16 cellular contexts compared by ENCODE assay signal in the genomic region with DNA sequence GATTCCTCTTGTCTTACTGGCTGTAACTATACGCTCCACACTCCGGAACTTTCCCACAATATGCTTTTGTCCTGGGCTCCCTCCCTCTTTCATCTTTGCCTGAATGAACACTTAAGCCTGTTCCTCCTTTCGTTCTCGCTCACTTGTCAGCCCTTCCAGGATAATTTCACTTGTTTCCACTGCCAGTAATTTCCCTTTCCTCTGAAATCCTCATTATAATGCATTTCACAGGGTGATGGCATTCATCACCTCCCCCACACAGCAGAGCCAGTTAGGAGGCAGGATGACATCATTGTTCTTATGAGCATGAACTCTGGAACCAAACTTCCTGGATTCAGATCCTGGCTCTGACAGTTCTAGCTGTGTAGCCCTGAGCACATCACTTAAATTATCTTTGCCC.
A peak's percentile ranks its signal among the peaks of the same experiment; 100 is the strongest.
DNase-seq lines count a peak whose midpoint lies in the region; TF ChIP-seq lines count a peak whose summit lies in the region.
"Had no signal": no experiment of that assay in that cellular context is flagged by ENCODE, and none has a peak within 500 bp of the region (broad histone marks: within the 10 kb centered on the region; RNA-seq: fewer than 3 reads in every experiment).

No MANE protein-coding gene starts in this region.

- peak overlapping the region; percentile 30 to 82 (median 68) for H3K27ac Mint-ChIP-seq in brain

- H3K36me3 Mint-ChIP-seq in brain = no peaks in the 10 kb centered on the region

- no peaks in the 10 kb centered on the region for H3K27me3 ChIP-seq in iPS-20b (ENCODE audit: insufficient read depth, low read length)

- TF ChIP-seq CTCF in HEK293 (tag by site-specific recombination; IDR thresholded peaks at IDR 0.05) (no peak), brain (conservative IDR thresholded peaks at IDR 0.05) (no peak)

- peaks cover 27% of the 10 kb centered on the region for H3K4me1 Mint-ChIP-seq in brain

- DNase-seq in pons (ENCODE audit: low spot score) = peak; percentile 45
- no peak for DNase-seq in SIG-M5 treated with dmso at 0.1 percent for 504 hours (lab: John Stamatoyannopoulos, UW; ENCODE audit: unreplicated experiment)
- no peak for DNase-seq in NCI-H510A treated with DMSO at 0.1 percent for 48 hours (lab: John Stamatoyannopoulos, UW)
- DNase-seq in stimulated activated CD4-positive, alpha-beta T cell treated with anti-CD3 and anti-CD28 coated beads, Interleukin-4, amount 100 ng/mL, for 24 hours = no peak
- DNase-seq in NCI-H1417 (lab: John Stamatoyannopoulos, UW) = no peak
- DNase-seq: activated CD4-positive, alpha-beta T cell treated with anti-CD3 and anti-CD28 coated beads for 4 hours; activated naive CD4-positive, alpha-beta T cell treated with Interleukin-2 at 50 U/mL for 16 hours; Karpas-422; NCI-H187; OCI-M1; stimulated activated CD4-positive, alpha-beta T cell treated with anti-CD3 and anti-CD28 coated beads, Interleukin-4, amount 100 ng/mL, for 1 hour; stimulated activated CD8-positive, alpha-beta memory T cell treated with anti-CD3 and anti-CD28 coated beads, Interleukin-4, amount 100 ng/mL, for 48 hours; T1000 had no signal

- CTCF ChIA-PET in HEK293 (lab: Yijun Ruan, JAX) = no interaction called here

- peak overlapping the region in 3 of 5 experiments; percentile 6 to 59 (median 18) for H3K4me3 Mint-ChIP-seq in brain

- H3K4me3 ChIP-seq in HEK293 (ENCODE audit: low read depth, low read length) = no peak overlapping the region
- 0 out of 2 replicates have a peak overlapping the region, but pooled peaks have one; percentile 9 for H3K4me3 ChIP-seq in iPS-20b (ENCODE audit: low read length)

- H3K9me3 ChIP-seq in HEK293 (ENCODE audit: control insufficient read depth, insufficient read depth, low read depth, low read length) (no peaks in the 10 kb centered on the region), iPS-20b (ENCODE audit: insufficient read depth, low read depth, low read length) (no peaks in the 10 kb centered on the region)

- H3K4me1 ChIP-seq in HEK293 (ENCODE audit: control insufficient read depth, insufficient read depth, low read length) (no peaks in the 10 kb centered on the region), iPS-20b (ENCODE audit: insufficient read depth, low read length) (peaks cover 9% of the 10 kb centered on the region; the same call in 1 of the 2 replicates)

- H3K36me3 ChIP-seq in HEK293 (ENCODE audit: control insufficient read depth in 2 of 2, insufficient read depth in 1 of 2, low read length in 2 of 2) = no peaks in the 10 kb centered on the region
- H3K36me3 ChIP-seq in iPS-20b (ENCODE audit: insufficient read depth, low read depth, low read length) = no peaks in the 10 kb centered on the region

- H3K9ac ChIP-seq in iPS-20b (ENCODE audit: low read depth, low read length) = no peak overlapping the region

- POLR2A ChIA-PET in HEK293 (lab: Yijun Ruan, JAX) = no interaction called here

- no peak overlapping the region for H3K27ac ChIP-seq in HEK293 (ENCODE audit: extremely low read depth, low read depth, low read length)
- no peak overlapping the region for H3K27ac ChIP-seq in iPS-20b (ENCODE audit: low read length)

- no peaks in the 10 kb centered on the region for H3K27me3 Mint-ChIP-seq in brain

- H3K9me3 Mint-ChIP-seq in brain = peaks cover 0 to 3% (median 0%) of the 10 kb centered on the region in 5 experiments

TF ChIP-seq in HEK293, 187 proteins besides CTCF, POLR2A, EP300 and RAD21:
- TF ChIP-seq ZNF621 (tag by site-specific recombination; IDR thresholded peaks at IDR 0.05) = no peak
- no peak for TF ChIP-seq ZNF302 (tag by site-specific recombination; IDR thresholded peaks at IDR 0.05; ENCODE audit: low read depth)
- TF ChIP-seq GLIS1 (tag by site-specific recombination; IDR thresholded peaks at IDR 0.05) = peak; percentile 33; the same call in 1 of the 2 replicates
- TF ChIP-seq ZNF354C (tag by site-specific recombination; IDR thresholded peaks at IDR 0.05; ENCODE audit: borderline replicate concordance, low read depth) = no peak
- TF ChIP-seq, protein P1, sequence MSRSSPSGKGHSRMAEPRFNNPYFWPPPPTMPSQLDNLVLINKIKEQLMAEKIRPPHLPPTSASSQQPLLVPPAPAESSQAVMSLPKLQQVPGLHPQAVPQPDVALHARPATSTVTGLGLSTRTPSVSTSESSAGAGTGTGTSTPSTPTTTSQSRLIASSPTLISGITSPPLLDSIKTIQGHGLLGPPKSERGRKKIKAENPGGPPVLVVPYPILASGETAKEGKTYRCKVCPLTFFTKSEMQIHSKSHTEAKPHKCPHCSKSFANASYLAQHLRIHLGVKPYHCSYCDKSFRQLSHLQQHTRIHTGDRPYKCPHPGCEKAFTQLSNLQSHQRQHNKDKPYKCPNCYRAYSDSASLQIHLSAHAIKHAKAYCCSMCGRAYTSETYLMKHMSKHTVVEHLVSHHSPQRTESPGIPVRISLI (tag by site-specific recombination; IDR thresholded peaks at IDR 0.05) = no peak
- no peak for TF ChIP-seq ZNF148 (tag by site-specific recombination; IDR thresholded peaks at IDR 0.05; ENCODE audit: borderline replicate concordance)
- TF ChIP-seq SCRT2 (tag by site-specific recombination; IDR thresholded peaks at IDR 0.05) = 0 out of 2 replicates have a peak, but pooled peaks have one; percentile 15
- no peak for TF ChIP-seq ZNF785 (tag by site-specific recombination; IDR thresholded peaks at IDR 0.05)
- TF ChIP-seq HIC1 (tag by site-specific recombination; IDR thresholded peaks at IDR 0.05) = no peak
- TF ChIP-seq YY2 (tag by site-specific recombination; IDR thresholded peaks at IDR 0.05) = no peak
- no peak for TF ChIP-seq RBAK (tag by site-specific recombination; IDR thresholded peaks at IDR 0.05)
- TF ChIP-seq, protein P2, sequence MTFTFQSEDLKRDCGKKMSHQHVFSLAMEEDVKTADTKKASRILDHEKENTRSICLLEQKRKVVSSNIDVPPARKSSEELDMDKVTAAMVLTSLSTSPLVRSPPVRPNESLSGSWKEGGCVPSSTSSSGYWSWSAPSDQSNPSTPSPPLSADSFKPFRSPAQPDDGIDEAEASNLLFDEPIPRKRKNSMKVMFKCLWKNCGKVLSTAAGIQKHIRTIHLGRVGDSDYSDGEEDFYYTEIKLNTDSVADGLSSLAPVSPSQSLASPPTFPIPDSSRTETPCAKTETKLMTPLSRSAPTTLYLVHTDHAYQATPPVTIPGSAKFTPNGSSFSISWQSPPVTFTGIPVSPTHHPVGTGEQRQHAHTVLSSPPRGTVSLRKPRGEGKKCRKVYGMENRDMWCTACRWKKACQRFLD (tag by site-specific recombination; IDR thresholded peaks at IDR 0.05) = no peak
- TF ChIP-seq ZNF416 (tag by site-specific recombination; IDR thresholded peaks at IDR 0.05) = no peak
- TF ChIP-seq ZNF155 (tag by site-specific recombination; IDR thresholded peaks at IDR 0.05) = no peak
- TF ChIP-seq ATF2 (tag by site-specific recombination; IDR thresholded peaks at IDR 0.05; ENCODE audit: low read depth) = peak; percentile 91
- peak; percentile 64 for TF ChIP-seq ZNF629 (tag by site-specific recombination; IDR thresholded peaks at IDR 0.05)
- peak; percentile 76 for TF ChIP-seq ZBTB21 (tag by site-specific recombination; IDR thresholded peaks at IDR 0.05)
- TF ChIP-seq ZNF10 (tag by site-specific recombination; IDR thresholded peaks at IDR 0.05) = no peak
- no peak for TF ChIP-seq SALL2 (tag by site-specific recombination; IDR thresholded peaks at IDR 0.05; ENCODE audit: borderline replicate concordance)
